Comparison of ENCODE assay signal across 19 cellular contexts in genomic region chr6:54598787-54599309, GRCh38.
DNase-seq lines count a peak whose midpoint lies in the region; ATAC-seq, FAIRE-seq and TF ChIP-seq lines count a peak whose summit lies in the region.
"Had no signal": no experiment of that assay in that cellular context is flagged by ENCODE, and none has a peak within 500 bp of the region (broad histone marks: within the 10 kb centered on the region; RNA-seq: fewer than 3 reads in every experiment).

No MANE protein-coding gene starts in this region.

- H3K36me3 ChIP-seq in adrenal gland (replicated peaks in 1 of 2), result no peaks in the 10 kb centered on the region
- H3K36me3 ChIP-seq in stomach, result no peaks in the 10 kb centered on the region
- H3K36me3 ChIP-seq: MG63 had no signal

- no peak for TF ChIP-seq EP300 in stomach (IDR thresholded peaks at IDR 0.05)

- H3K27ac ChIP-seq in adrenal gland (no peak overlapping the region), stomach (no peak overlapping the region)
- H3K27ac ChIP-seq: SK-N-MC had no signal

- H3K27me3 ChIP-seq in adrenal gland (no peaks in the 10 kb centered on the region), stomach (no peaks in the 10 kb centered on the region)
- H3K27me3 ChIP-seq: MG63 had no signal

- TF ChIP-seq CTCF in adrenal gland (IDR thresholded peaks at IDR 0.05) (no peak), epithelial cell of esophagus (IDR thresholded peaks at IDR 0.05; ENCODE audit: insufficient read depth, low read depth, low read length, missing control alignments) (no peak), stomach (IDR thresholded peaks at IDR 0.05) (no peak)

- TF ChIP-seq POLR2A in H54 (IDR thresholded peaks at IDR 0.05; ENCODE audit: low read depth, low read length) (no peak), adrenal gland (IDR thresholded peaks at IDR 0.05) (no peak), stomach (IDR thresholded peaks at IDR 0.05) (no peak), GM12891 (IDR thresholded peaks at IDR 0.05; ENCODE audit: low read depth, low read length) (no peak)

- no peak for ATAC-seq in HG02588 (IDR thresholded peaks at IDR 0.05; ENCODE audit: unreplicated experiment)
- ATAC-seq: CD8-positive, alpha-beta T cell; GM12878 had no signal

- H3K9me3 ChIP-seq in adrenal gland (replicated peaks in 1 of 3) (no peaks in the 10 kb centered on the region), stomach (peaks cover 0 to 3% (median 0%) of the 10 kb centered on the region in 4 donors)
- H3K9me3 ChIP-seq: MG63 had no signal

- no peaks in the 10 kb centered on the region for H3K4me1 ChIP-seq in adrenal gland (replicated peaks in 1 of 2)
- no peaks in the 10 kb centered on the region for H3K4me1 ChIP-seq in stomach

- DNase-seq in H54 (ENCODE audit: insufficient read length, low spot score), result no peak
- DNase-seq in adrenal gland, result peak in 6 of 7 donors; percentile 23 to 54 (median 38)
- DNase-seq in epithelial cell of esophagus (ENCODE audit: low read depth), result peak; percentile 67
- peak; percentile 55 for DNase-seq in mucosa of gallbladder (ENCODE audit: low spot score)
- no peak for DNase-seq in stomach
- DNase-seq in GM12891 (ENCODE audit: insufficient read length, low spot score), result no peak
- DNase-seq in C1 segment of cervical spinal cord (lab: John Stamatoyannopoulos, UW), result no peak
- DNase-seq: CD8-positive, alpha-beta T cell; DND-41; MG63; NCI-H1092; NCI-H2227 treated with DMSO at 0.1 percent for 48 hours; NCI-H524; Right ventricle myocardium superior had no signal

- WGBS in adrenal gland, 4 donors, result 42 to 59% (median 46%) methylated on average over 5 of the region's 5 CpGs
- 71 to 86% (median 77%) methylated on average over 5 of the region's 5 CpGs for WGBS in stomach, 5 donors

- FAIRE-seq in H54 (lab: Jason Lieb, UNC) (peak; percentile 6), GM12891 (lab: Jason Lieb, UNC) (no peak)
- FAIRE-seq: G401.6, GM12878, GM18507 had no signal

- H3K4me3 ChIP-seq in adrenal gland (no peak overlapping the region), epithelial cell of esophagus (ENCODE audit: low read length) (no peak overlapping the region), stomach (no peak overlapping the region)
- H3K4me3 ChIP-seq: GM12878, MG63, SK-N-MC had no signal

- intact Hi-C loops in adrenal gland (cut with DNase I) (no loop called here), stomach (cut with DNase I; ENCODE audit: low total_unique reads) (no loop called here)

TF ChIP-seq in GM12891, 5 proteins besides CTCF, POLR2A, EP300 and RAD21:
- TF ChIP-seq POU2F2 (IDR thresholded peaks at IDR 0.05; ENCODE audit: low read depth, low read length), result no peak
- no peak for TF ChIP-seq TAF1 (IDR thresholded peaks at IDR 0.05; ENCODE audit: low read depth, low read length)
- no peak for TF ChIP-seq POLR2AphosphoS5 (IDR thresholded peaks at IDR 0.05; ENCODE audit: low read depth, low read length)
- TF ChIP-seq PAX5 (IDR thresholded peaks at IDR 0.05; ENCODE audit: insufficient read depth, low read length, severe bottlenecking), result no peak
- no peak for TF ChIP-seq SPI1 (IDR thresholded peaks at IDR 0.05; ENCODE audit: low read depth, low read length)

Comparison
In these comparisons a context has a peak if more than half of its experiments do, and no peak if none do; other contexts are left out.
1. DNase-seq: peak in adrenal gland (6 of 7), epithelial cell of esophagus (single experiment) and mucosa of gallbladder (single experiment); none in H54 (single experiment), stomach (single experiment), GM12891 (single experiment) and C1 segment of cervical spinal cord (0 of 14).